In genomic region chr11:67407700-67408163, GRCh38 we compare ENCODE assay signal across 1 cellular context.
TF ChIP-seq lines count a peak whose summit lies in the region.

No MANE protein-coding gene starts in this region.

TF ChIP-seq in H1, 55 proteins besides CTCF, POLR2A, EP300 and RAD21:
- TF ChIP-seq CHD2 (IDR thresholded peaks at IDR 0.05; ENCODE audit: low read length), result no peak
- no peak for TF ChIP-seq RBBP5 (IDR thresholded peaks at IDR 0.05; ENCODE audit: borderline replicate concordance, low read depth, low read length)
- no peak for TF ChIP-seq SP2 (IDR thresholded peaks at IDR 0.05; ENCODE audit: low read length)
- no peak for TF ChIP-seq TBP (IDR thresholded peaks at IDR 0.05; ENCODE audit: low read depth, low read length)
- TF ChIP-seq MAFK (IDR thresholded peaks at IDR 0.05; ENCODE audit: low read depth, low read length), result no peak
- no peak for TF ChIP-seq CTBP2 (IDR thresholded peaks at IDR 0.05; ENCODE audit: borderline replicate concordance, insufficient read depth, insufficient read length, low read length)
- no peak for TF ChIP-seq ATF3 (IDR thresholded peaks at IDR 0.05; ENCODE audit: insufficient read depth, low read depth, low read length)
- TF ChIP-seq KDM1A (IDR thresholded peaks at IDR 0.05; ENCODE audit: borderline replicate concordance, low read length), result no peak
- TF ChIP-seq CHD7 (IDR thresholded peaks at IDR 0.05; ENCODE audit: insufficient replicate concordance, low read length), result no peak
- no peak for TF ChIP-seq TAF1 (IDR thresholded peaks at IDR 0.05; ENCODE audit: low read depth, low read length)
